Comparison of ENCODE assay signal across 16 cellular contexts in the genomic region with DNA sequence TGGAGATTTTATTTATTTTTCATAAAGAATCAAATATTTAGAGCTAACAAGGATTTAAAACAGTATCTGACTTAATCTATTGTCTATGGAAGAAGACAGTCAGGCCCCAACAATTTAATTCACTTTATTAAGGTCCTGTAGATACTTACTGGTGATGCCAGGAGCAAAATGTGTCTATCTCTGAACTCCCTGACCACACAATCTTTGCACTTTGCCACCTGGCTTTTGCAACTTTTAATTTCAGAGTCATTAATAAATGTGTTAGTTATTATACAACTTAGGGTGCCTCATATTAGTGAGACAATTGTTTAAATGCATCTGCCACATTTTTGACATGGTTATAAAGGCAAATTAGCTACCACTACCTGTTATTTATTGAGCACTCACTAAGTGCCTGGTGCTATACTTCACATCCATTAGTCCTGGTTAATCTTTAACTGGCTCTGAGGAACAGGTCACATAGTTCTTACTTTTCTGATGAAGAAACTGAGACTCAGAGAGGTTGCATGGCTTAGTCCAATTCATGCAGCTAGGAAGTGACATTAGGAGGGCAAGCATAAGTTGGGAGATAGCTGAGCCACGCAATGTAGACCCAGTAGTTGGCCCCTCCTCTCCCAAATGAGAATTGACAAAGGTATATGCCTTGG.
"Had no signal": no experiment of that assay in that cellular context is flagged by ENCODE, and none has a peak within 500 bp of the region (broad histone marks: within the 10 kb centered on the region; RNA-seq: fewer than 3 reads in every experiment).

No MANE protein-coding gene starts in this region.

- H3K27me3 Mint-ChIP-seq: activated naive CD8-positive, alpha-beta T cell had no signal

- DNase-seq: activated CD4-positive, alpha-beta T cell treated with anti-CD3 and anti-CD28 coated beads, Interleukin-2, amount 50 U/mL, for 48 hours; activated CD4-positive, CD25-positive, alpha-beta regulatory T cell treated with anti-CD3 and anti-CD28 coated beads, Interleukin-2, amount 50 U/mL, for 72 hours; activated gamma-delta T cell; activated T-cell treated with anti-CD3 and anti-CD28 coated beads, Interleukin-2, amount 50 U/mL, for 48 hours; amygdala; dermis blood vessel endothelial cell; erythroblast; left ventricle myocardium superior; mesendoderm; nephron progenitor cell; transverse colon had no signal

- H3K4me3 Mint-ChIP-seq: activated naive CD8-positive, alpha-beta T cell; brain; nephron progenitor cell; stimulated activated effector memory CD8-positive, alpha-beta T cell treated with anti-CD3 and anti-CD28 coated beads, Interleukin-12 subunit alpha, Interleukin-12 subunit beta, amount 100 ng/mL, for 72 hours; T-helper 2 cell treated with Interferon-gamma antibody and Interleukin-4, amounts not matched to agents 5 μg/mL and 100 μg/mL, for 36 hours had no signal

- H3K36me3 Mint-ChIP-seq: activated naive CD8-positive, alpha-beta T cell; stimulated activated effector memory CD8-positive, alpha-beta T cell treated with anti-CD3 and anti-CD28 coated beads, Interleukin-12 subunit alpha, Interleukin-12 subunit beta, amount 100 ng/mL, for 72 hours had no signal

- H3K27ac Mint-ChIP-seq: activated naive CD8-positive, alpha-beta T cell; brain; nephron progenitor cell; stimulated activated effector memory CD8-positive, alpha-beta T cell treated with anti-CD3 and anti-CD28 coated beads, Interleukin-12 subunit alpha, Interleukin-12 subunit beta, amount 100 ng/mL, for 72 hours; T-helper 2 cell treated with Interferon-gamma antibody and Interleukin-4, amounts not matched to agents 5 μg/mL and 100 μg/mL, for 36 hours had no signal

- ATAC-seq: left ventricle myocardium superior; stimulated activated effector memory CD8-positive, alpha-beta T cell treated with anti-CD3 and anti-CD28 coated beads, Interleukin-12 subunit alpha, Interleukin-12 subunit beta, amount 100 ng/mL, for 72 hours had no signal

- H3K36me3 ChIP-seq: transverse colon had no signal

- H3K4me3 ChIP-seq: smooth muscle cell, transverse colon had no signal

- H3K4me1 Mint-ChIP-seq: brain; nephron progenitor cell; stimulated activated effector memory CD8-positive, alpha-beta T cell treated with anti-CD3 and anti-CD28 coated beads, Interleukin-12 subunit alpha, Interleukin-12 subunit beta, amount 100 ng/mL, for 72 hours had no signal

- H3K27ac ChIP-seq: transverse colon had no signal

- H3K9me3 ChIP-seq: transverse colon had no signal

- H3K27me3 ChIP-seq: transverse colon had no signal

- H3K9me3 Mint-ChIP-seq: stimulated activated effector memory CD8-positive, alpha-beta T cell treated with anti-CD3 and anti-CD28 coated beads, Interleukin-12 subunit alpha, Interleukin-12 subunit beta, amount 100 ng/mL, for 72 hours; T-helper 2 cell treated with Interferon-gamma antibody and Interleukin-4, amounts not matched to agents 5 μg/mL and 100 μg/mL, for 36 hours had no signal
